Comparison of ENCODE assay signal across 8 cellular contexts in the genomic region with DNA sequence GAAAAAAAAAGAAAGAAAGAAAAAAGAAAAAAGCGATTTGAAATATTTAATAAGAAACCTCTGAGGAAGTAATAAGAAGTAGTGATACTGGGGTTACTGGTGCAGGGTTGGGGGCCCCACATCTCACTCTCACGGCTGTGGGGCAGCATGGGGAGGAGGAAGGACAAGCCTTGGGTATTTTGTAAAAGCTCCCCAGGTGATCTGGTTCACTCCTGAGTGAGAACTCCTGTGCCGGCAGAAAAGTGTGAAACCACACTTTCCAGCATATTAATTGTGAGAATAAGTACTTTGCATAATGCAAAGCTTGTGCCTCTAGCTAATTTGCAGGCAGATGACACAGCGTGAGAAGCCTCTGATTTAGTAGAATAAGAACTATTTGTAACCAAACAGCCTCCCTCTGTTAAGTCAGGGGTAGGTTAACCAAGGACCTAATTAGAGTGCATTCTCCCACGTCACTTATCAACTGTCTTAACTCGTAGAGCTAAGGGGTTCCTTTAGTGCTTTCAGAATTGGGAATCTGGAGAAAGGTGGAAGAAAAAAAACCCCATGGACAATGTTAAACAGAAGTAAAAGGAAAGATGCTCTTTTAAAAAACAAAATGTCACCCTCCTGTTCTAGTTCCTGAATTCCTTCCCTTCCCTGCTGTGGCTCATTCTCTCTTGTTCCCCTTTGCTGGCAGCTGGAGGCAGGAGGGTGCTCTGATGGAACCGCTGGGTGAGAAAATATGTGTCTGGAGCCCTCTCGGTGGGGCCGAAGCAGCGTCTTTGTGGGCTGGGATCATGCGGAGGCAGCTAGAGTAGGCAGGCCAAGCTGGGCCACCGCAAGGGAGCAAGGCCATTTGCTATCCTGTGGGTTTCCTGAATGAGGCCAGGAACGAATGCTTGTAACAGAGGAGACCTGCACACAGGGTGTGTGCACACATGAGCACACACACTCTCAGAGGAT.
DNase-seq lines count a peak whose midpoint lies in the region; ATAC-seq lines count a peak whose summit lies in the region.

No MANE protein-coding gene starts in this region.

- H3K27me3 Mint-ChIP-seq in dendritic cell treated with granulocyte-macrophage colony-stimulating factor and Interleukin-4, amounts not matched to agents 40 ng/mL and 50 ng/mL, for 4 days: no peaks in the 10 kb centered on the region

- DNase-seq in T-helper 2 cell (peak in 3 of 5 experiments; percentile 43 to 89 (median 86)), glomerular visceral epithelial cell (ENCODE audit: extremely low spot score) (no peak), MG63 (no peak), HUDEP-2 (lab: John Stamatoyannopoulos, UW; ENCODE audit: unreplicated experiment in 76 of 76) (no peak)
- peak; percentile 57 to 64 for DNase-seq in stimulated activated CD4-positive, alpha-beta T cell treated with anti-CD3 and anti-CD28 coated beads, Interleukin-4, amount 100 ng/mL, for 4 hours

- intact Hi-C loops in dendritic cell treated with granulocyte-macrophage colony-stimulating factor and Interleukin-4, amounts not matched to agents 40 ng/mL and 50 ng/mL, for 4 days (cut with micrococcal nuclease): no loop called here

- H3K36me3 Mint-ChIP-seq in dendritic cell treated with granulocyte-macrophage colony-stimulating factor and Interleukin-4, amounts not matched to agents 40 ng/mL and 50 ng/mL, for 4 days (ENCODE audit: low read depth): no peaks in the 10 kb centered on the region

- no peak overlapping the region for H3K4me3 ChIP-seq in MG63

- peak overlapping the region; percentile 26 for H3K27ac Mint-ChIP-seq in dendritic cell treated with granulocyte-macrophage colony-stimulating factor and Interleukin-4, amounts not matched to agents 40 ng/mL and 50 ng/mL, for 4 days

- no peaks in the 10 kb centered on the region for H3K9me3 Mint-ChIP-seq in dendritic cell treated with granulocyte-macrophage colony-stimulating factor and Interleukin-4, amounts not matched to agents 40 ng/mL and 50 ng/mL, for 4 days

- ATAC-seq in GM18909 (IDR thresholded peaks at IDR 0.05; ENCODE audit: poor library complexity, unreplicated experiment) (peak; percentile 89), HG02852 (IDR thresholded peaks at IDR 0.05; ENCODE audit: unreplicated experiment) (peak; percentile 80)

- H3K4me1 Mint-ChIP-seq in dendritic cell treated with granulocyte-macrophage colony-stimulating factor and Interleukin-4, amounts not matched to agents 40 ng/mL and 50 ng/mL, for 4 days (ENCODE audit: low read depth): peaks cover 63% of the 10 kb centered on the region

- no peak overlapping the region for H3K4me3 Mint-ChIP-seq in dendritic cell treated with granulocyte-macrophage colony-stimulating factor and Interleukin-4, amounts not matched to agents 40 ng/mL and 50 ng/mL, for 4 days

- H3K27me3 ChIP-seq in MG63: no peaks in the 10 kb centered on the region

- no peaks in the 10 kb centered on the region for H3K36me3 ChIP-seq in MG63

- H3K9me3 ChIP-seq in MG63: no peaks in the 10 kb centered on the region

Comparison
In these comparisons a context has a peak if more than half of its experiments do, and no peak if none do; other contexts are left out.
1. DNase-seq: peak in T-helper 2 cell (3 of 5) and stimulated activated CD4-positive, alpha-beta T cell treated with anti-CD3 and anti-CD28 coated beads, Interleukin-4, amount 100 ng/mL, for 4 hours (2 of 2); none in glomerular visceral epithelial cell (single experiment), MG63 (single experiment) and HUDEP-2 (0 of 76).